8 cellular contexts compared by ENCODE assay signal in the genomic region with DNA sequence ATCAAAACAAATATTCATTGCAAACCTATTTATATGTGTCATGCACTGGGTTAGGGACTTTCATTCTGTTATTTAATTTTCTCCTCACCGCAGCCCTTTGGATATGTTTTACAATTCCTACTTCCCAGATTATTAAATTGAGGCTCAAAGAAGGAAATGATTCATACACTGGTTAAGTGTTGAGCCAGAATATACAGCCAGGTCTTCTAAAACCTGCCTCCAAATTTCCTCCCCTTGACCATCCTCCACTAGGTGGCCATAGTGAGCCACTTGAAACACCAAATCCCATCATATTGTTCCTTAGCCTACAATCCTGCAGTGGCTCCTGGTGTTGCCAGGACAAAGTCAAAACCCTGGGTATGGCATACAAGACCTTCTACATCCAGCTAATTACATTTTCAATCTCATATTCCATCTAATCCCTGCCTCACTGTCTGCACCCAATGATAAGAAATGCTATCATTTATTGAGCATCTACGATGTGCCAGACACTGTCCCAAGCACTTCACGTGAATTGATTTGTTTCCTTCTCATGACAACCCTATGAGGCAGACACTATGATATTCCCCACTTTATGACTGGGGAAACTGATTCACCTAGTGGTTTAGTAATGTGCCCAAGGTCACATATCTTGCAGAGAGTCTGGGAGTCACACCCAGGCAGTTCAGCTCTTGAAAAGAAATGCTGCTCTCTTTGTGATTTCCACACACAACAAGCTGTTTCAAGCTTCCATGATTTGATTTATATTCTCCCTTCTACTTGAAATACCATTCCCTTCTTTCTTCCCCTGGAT. TPM values are rescaled to one million over a fixed set of nuclear protein-coding genes. Genes with fewer than 3 reads are reported as not detected.
A peak's percentile ranks its signal among the peaks of the same experiment; 100 is the strongest.
DNase-seq lines count a peak whose midpoint lies in the region; ATAC-seq, FAIRE-seq and TF ChIP-seq lines count a peak whose summit lies in the region.

No MANE protein-coding gene starts in this region.

- WGBS in GM12878 (ENCODE audit: insufficient coverage, insufficient replicate concordance, low lambda C conversion rate, missing lambda C conversion rate): 3% methylated on average over 3 of the region's 3 CpGs
- 59 to 60% methylated on average over 3 of the region's 3 CpGs for WGBS in aorta, 2 donors

- ATAC-seq in GM12878 (0 out of 3 replicates have a peak, but pooled peaks have one; percentile 29), aorta (ENCODE audit: low FRiP score) (peak; percentile 79), GM21576 (IDR thresholded peaks at IDR 0.05; ENCODE audit: unreplicated experiment) (no peak), HG02885 (IDR thresholded peaks at IDR 0.05; ENCODE audit: poor library complexity, unreplicated experiment) (no peak)

- no peaks in the 10 kb centered on the region for H4K20me1 ChIP-seq in GM12878 (ENCODE audit: control insufficient read depth, insufficient read depth)

- TF ChIP-seq RAD21 in GM12878 (IDR thresholded peaks at IDR 0.05; ENCODE audit: insufficient read depth, low read depth, low read length): 0 out of 2 replicates have a peak, but pooled peaks have one; percentile 27

- POLR2A ChIA-PET in GM12878 (lab: Charles Lee): no interaction called here

- FAIRE-seq in GM12878 (lab: Jason Lieb, UNC): peak; percentile 52

- H3K79me2 ChIP-seq in GM12878 (ENCODE audit: control insufficient read depth, insufficient read depth, low read length): no peaks in the 10 kb centered on the region

- H3K4me1 ChIP-seq in GM12878 (ENCODE audit: control insufficient read depth, insufficient read depth, low read length) (no peaks in the 10 kb centered on the region), aorta (ENCODE audit: control insufficient read depth in 1 of 2, insufficient read depth in 2 of 2, low read length in 2 of 2) (no peaks in the 10 kb centered on the region)

- in situ Hi-C loops in GM12878 (cut with MboI): no loop called here

- no TSS peak for BruUV-seq in GM12878 (replicated peaks; lab: Mats Ljungman, UMichigan)

- H3K4me2 ChIP-seq in GM12878 (ENCODE audit: control insufficient read depth, insufficient read depth): no peak overlapping the region

- H2AFZ ChIP-seq in GM12878 (ENCODE audit: control insufficient read depth, low read depth, low read length): no peak overlapping the region

- no peak overlapping the region for H3K27ac ChIP-seq in GM12878 (ENCODE audit: control insufficient read depth, insufficient read depth)
- no peak overlapping the region for H3K27ac ChIP-seq in aorta (ENCODE audit: low read depth in 1 of 2, low read length in 2 of 2)

- no peaks in the 10 kb centered on the region for H3K36me3 ChIP-seq in GM06990 (ENCODE audit: control insufficient read depth, insufficient read depth, low read length)
- no peaks in the 10 kb centered on the region for H3K36me3 ChIP-seq in GM12878 (ENCODE audit: control insufficient read depth in 2 of 2, insufficient read depth in 2 of 2, low read length in 1 of 2)
- H3K36me3 ChIP-seq in aorta (ENCODE audit: control insufficient read depth in 1 of 2, insufficient read depth in 2 of 2, low read length in 1 of 2): no peaks in the 10 kb centered on the region

- no peak for TF ChIP-seq EP300 in GM12878 (IDR thresholded peaks at IDR 0.05; ENCODE audit: borderline replicate concordance in 1 of 2, control insufficient read depth in 1 of 2, low read depth in 2 of 2, low read length in 2 of 2)

- SMC1A ChIA-PET in GM12878 (lab: Charles Lee; ENCODE audit: uncharacterized antibody, unreplicated experiment): interaction anchor here (1.0 to 1.3 kb wide), 3 partner anchors 148 to 155 kb away, joined by 3 to 6 read pairs (median 4); no protein-coding TSS in a partner anchor

- no peak for DNase-seq in GM06990 (ENCODE audit: extremely low read depth, insufficient read length)
- DNase-seq in MV-4-11 (lab: John Stamatoyannopoulos, UW): peak; percentile 4
- no peak for DNase-seq in GM12878 (ENCODE audit: low read depth, low spot score)
- peak; percentile 88 for DNase-seq in kidney glomerular epithelial cell (lab: John Stamatoyannopoulos, UW)
- peak in 1 of 2 donors; percentile 62 for DNase-seq in aorta
- no peak for DNase-seq in activated effector memory CD4-positive, alpha-beta T cell treated with anti-CD3 and anti-CD28 coated beads, Interleukin-2, amount 50 U/mL, for 16 hours

- no peaks in the 10 kb centered on the region for H3K9me3 ChIP-seq in GM12878 (replicated peaks; ENCODE audit: control insufficient read depth, insufficient read depth, low read length)
- H3K9me3 ChIP-seq in aorta (ENCODE audit: control insufficient read depth, low read length): no peaks in the 10 kb centered on the region

- CTCF ChIA-PET in GM12878 (lab: Yijun Ruan, JAX): interaction anchor here (0.7 to 5.3 kb wide), 10 partner anchors 11 to 154 kb away, joined by 3 to 22 read pairs (median 5); no protein-coding TSS in a partner anchor

- intact Hi-C loops in GM12878 (cut with micrococcal nuclease; ENCODE audit: unreplicated experiment): no loop called here
- intact Hi-C loops in aorta (cut with DNase I): loop anchor here (10.0 kb wide), 2 partner anchors 555 to 1045 kb away; no protein-coding TSS in a partner anchor

- H3K4me3 ChIP-seq in GM06990 (replicated peaks; ENCODE audit: low read depth, low read length): no peak overlapping the region
- no peak overlapping the region for H3K4me3 ChIP-seq in GM12878
- no peak overlapping the region for H3K4me3 ChIP-seq in aorta (ENCODE audit: low read length in 2 of 2)

- no peak overlapping the region for H3K9ac ChIP-seq in GM12878 (ENCODE audit: control insufficient read depth, insufficient read depth, low read length)

- RAD21 ChIA-PET in GM12878 (lab: Charles Lee; ENCODE audit: unreplicated experiment): interaction anchor here (1.8 kb wide), 1 partner anchor 155 kb away, joined by 10 read pairs; no protein-coding TSS in a partner anchor

- no peak for TF ChIP-seq POLR2A in GM12878 (IDR thresholded peaks at IDR 0.05; ENCODE audit: low read depth, low read length)

- peak; percentile 83 for TF ChIP-seq CTCF in GM06990 (IDR thresholded peaks at IDR 0.05; ENCODE audit: insufficient read depth, low read length, poor library complexity, severe bottlenecking)
- peak; percentile 46 to 77 (median 62) for TF ChIP-seq CTCF in GM12878 (IDR thresholded peaks at IDR 0.05 in 2 of 3, conservative IDR thresholded peaks at IDR 0.05 in 1 of 3; ENCODE audit: control insufficient read depth in 2 of 3, extremely low read depth in 1 of 3, insufficient read depth in 1 of 3, low read depth in 3 of 3, low read length in 3 of 3)

- H3K27me3 ChIP-seq in GM06990 (replicated peaks; ENCODE audit: control insufficient read depth, insufficient read depth, low read length) (no peaks in the 10 kb centered on the region; the same call in 1 of the 2 replicates), GM12878 (replicated peaks in 1 of 2; ENCODE audit: control insufficient read depth in 2 of 2, insufficient read depth in 2 of 2, low read length in 1 of 2) (peaks cover 0 to 12% of the 10 kb centered on the region in 2 experiments; a peak in 2 of 4 replicates), aorta (ENCODE audit: control insufficient read depth in 1 of 2, insufficient read depth in 2 of 2, low read length in 1 of 2) (no peaks in the 10 kb centered on the region)

TF ChIP-seq in GM12878, 131 proteins besides CTCF, POLR2A, EP300 and RAD21:
- TF ChIP-seq HSF1 (IDR thresholded peaks at IDR 0.05; ENCODE audit: low read depth, low read length) (no peak), SMC3 (IDR thresholded peaks at IDR 0.05; ENCODE audit: borderline replicate concordance, low read length) (peak; percentile 10; the same call in 1 of the 2 replicates), NR2C2 (IDR thresholded peaks at IDR 0.05; ENCODE audit: borderline replicate concordance, control insufficient read depth, insufficient read length, low read depth) (no peak), PML (IDR thresholded peaks at IDR 0.05; ENCODE audit: low read length) (no peak), MYB (IDR thresholded peaks at IDR 0.05; ENCODE audit: borderline replicate concordance, low read depth, low read length) (no peak), IKZF2 (IDR thresholded peaks at IDR 0.05) (no peak)

RNA-seq across cellular contexts. Expression of gene KIRREL1, which starts 23.6 kb away (rescaled TPM):
- 0.13 TPM in 1 of 2 replicates, not detected in the other for total RNA-seq in GM12878 (2013; cell fraction: nucleolus; rRNA removed)
- not detected in 2 replicates for total RNA-seq in GM12878 (2014; rRNA removed)
- not detected in 2 replicates for total RNA-seq in GM12878 (2014; rRNA removed; fragmentation: Illumina TruSeq; extraction: Trizol)
- 0.05 and 0.15 TPM in 2 replicates for total RNA-seq in GM12878 (2021)
- polyA plus RNA-seq in GM12878 (2011; ENCODE audit: low read depth): not detected
- not detected in 2 replicates for polyA plus RNA-seq in GM12878 (2011; rRNA removed)
- not detected in 2 replicates for polyA plus RNA-seq in GM12878 (2011; cell fraction: cytosol; rRNA removed)
- polyA plus RNA-seq in GM12878 (2011; cell fraction: nucleus; rRNA removed): not detected in 2 replicates
- polyA plus RNA-seq in GM12878 (2012): not detected in 2 replicates
- not detected in 2 replicates for polyA plus RNA-seq in GM12878 (2014; fragmentation: Illumina TruSeq; extraction: Trizol)
- not detected for polyA plus RNA-seq in GM12878 (2014; fragmentation: Nextera tagmentation; extraction: Ambion mirVana)
- polyA plus RNA-seq in GM12878 (2014; rRNA removed): not detected in 2 replicates
- not detected for polyA plus RNA-seq in GM12878 (2016; fragmentation: Nextera tagmentation; extraction: Ambion mirVana)
- not detected in 2 replicates for polyA minus RNA-seq in GM12878 (2011; rRNA and poly(A)+ RNA removed)
- 0.27 and 0.42 TPM in 2 replicates for polyA minus RNA-seq in GM12878 (2011; cell fraction: cytosol; rRNA and poly(A)+ RNA removed)
- 0.10 TPM in 1 of 2 replicates, not detected in the other for polyA minus RNA-seq in GM12878 (2011; cell fraction: nucleus; rRNA and poly(A)+ RNA removed)
- 100 to 1,000 TPM in 1 of 2 donors, 10 to 100 TPM in 1; 96.7 to 102 TPM for total RNA-seq in aorta
- 10 to 100 TPM; 15.3 to 41.5 TPM for polyA plus RNA-seq in aorta

Comparison
In these comparisons a context has a peak if more than half of its experiments do, and no peak if none do; other contexts are left out.
1. DNase-seq: peak in MV-4-11 (single experiment) and kidney glomerular epithelial cell (single experiment); none in GM06990 (single experiment), GM12878 (single experiment) and activated effector memory CD4-positive, alpha-beta T cell treated with anti-CD3 and anti-CD28 coated beads, Interleukin-2, amount 50 U/mL, for 16 hours (single experiment).
2. ATAC-seq: peak in GM12878 (single experiment) and aorta (single experiment); none in GM21576 (single experiment) and HG02885 (single experiment).
3. RNA of gene KIRREL1, which starts 23.6 kb away (total RNA-seq): 96.7 to 102 TPM in aorta; 0.05 to 0.15 TPM in GM12878; every median in the first group is over 10 times any median in the second.